In the genomic region with DNA sequence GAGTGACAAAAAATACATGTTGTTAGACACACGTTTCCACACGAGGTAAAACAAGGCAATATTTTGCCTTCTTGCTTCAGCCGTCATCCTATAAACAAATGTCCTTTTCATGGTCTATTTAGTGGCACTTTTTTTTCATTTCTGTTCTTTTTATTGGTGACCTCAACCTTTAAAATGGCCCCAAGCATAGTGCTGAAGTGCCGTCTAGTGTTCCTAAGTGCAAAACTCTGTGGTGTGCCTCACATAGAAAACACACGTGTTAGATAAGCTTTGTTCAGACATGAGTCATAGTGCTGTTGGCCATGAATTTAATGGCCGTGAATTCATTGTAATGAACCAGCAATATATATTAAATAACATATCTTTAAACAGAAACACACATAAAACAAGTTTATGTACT, we compare ENCODE assay signal across 17 cellular contexts. TPM values are rescaled to one million over a fixed set of nuclear protein-coding genes. Genes with fewer than 3 reads are reported as not detected.
A peak's percentile ranks its signal among the peaks of the same experiment; 100 is the strongest.
DNase-seq lines count a peak whose midpoint lies in the region; ATAC-seq and TF ChIP-seq lines count a peak whose summit lies in the region.
"Had no signal": no experiment of that assay in that cellular context is flagged by ENCODE, and none has a peak within 500 bp of the region (broad histone marks: within the 10 kb centered on the region; RNA-seq: fewer than 3 reads in every experiment).

No MANE protein-coding gene starts in this region.

- no peaks in the 10 kb centered on the region for H3K9me3 Mint-ChIP-seq in activated naive CD8-positive, alpha-beta T cell treated with anti-CD3 and anti-CD28 coated beads, Interleukin-2, amount 50 U/mL, for 24 hours
- no peaks in the 10 kb centered on the region for H3K9me3 Mint-ChIP-seq in activated naive CD8-positive, alpha-beta T cell treated with anti-CD3 and anti-CD28 coated beads for 36 hours
- H3K9me3 Mint-ChIP-seq in type B pancreatic cell = no peaks in the 10 kb centered on the region
- H3K9me3 Mint-ChIP-seq in T-helper 2 cell treated with Interferon-gamma antibody and Interleukin-4, amounts not matched to agents 5 μg/mL and 100 μg/mL, for 36 hours = no peaks in the 10 kb centered on the region
- H3K9me3 Mint-ChIP-seq: activated CD4-positive, alpha-beta memory T cell treated with anti-CD3 and anti-CD28 coated beads for 36 hours had no signal

- peak; percentile 52 for ATAC-seq in activated naive CD8-positive, alpha-beta T cell treated with anti-CD3 and anti-CD28 coated beads, Interleukin-2, amount 50 U/mL, for 24 hours
- no peak for ATAC-seq in HG03521 (IDR thresholded peaks at IDR 0.05; ENCODE audit: unreplicated experiment)

- H3K4me3 ChIP-seq in fibroblast of mammary gland (ENCODE audit: control insufficient read depth, low read depth, low read length) = no peak overlapping the region
- H3K4me3 ChIP-seq: dorsolateral prefrontal cortex, ovary had no signal

- H3K36me3 Mint-ChIP-seq in activated naive CD8-positive, alpha-beta T cell treated with anti-CD3 and anti-CD28 coated beads, Interleukin-2, amount 50 U/mL, for 24 hours (ENCODE audit: low read depth) = no peaks in the 10 kb centered on the region
- H3K36me3 Mint-ChIP-seq in activated naive CD8-positive, alpha-beta T cell treated with anti-CD3 and anti-CD28 coated beads for 36 hours = no peaks in the 10 kb centered on the region
- H3K36me3 Mint-ChIP-seq in type B pancreatic cell = no peaks in the 10 kb centered on the region
- H3K36me3 Mint-ChIP-seq in T-helper 2 cell treated with Interferon-gamma antibody and Interleukin-4, amounts not matched to agents 5 μg/mL and 100 μg/mL, for 36 hours (ENCODE audit: low read depth) = no peaks in the 10 kb centered on the region
- H3K36me3 Mint-ChIP-seq: activated CD4-positive, alpha-beta memory T cell treated with anti-CD3 and anti-CD28 coated beads for 36 hours had no signal

- peaks cover 45% of the 10 kb centered on the region for H3K27me3 Mint-ChIP-seq in activated naive CD8-positive, alpha-beta T cell treated with anti-CD3 and anti-CD28 coated beads, Interleukin-2, amount 50 U/mL, for 24 hours
- peaks cover 25% of the 10 kb centered on the region for H3K27me3 Mint-ChIP-seq in activated naive CD8-positive, alpha-beta T cell treated with anti-CD3 and anti-CD28 coated beads for 36 hours
- peaks cover 5% of the 10 kb centered on the region for H3K27me3 Mint-ChIP-seq in type B pancreatic cell
- peaks cover 40% of the 10 kb centered on the region for H3K27me3 Mint-ChIP-seq in T-helper 2 cell treated with Interferon-gamma antibody and Interleukin-4, amounts not matched to agents 5 μg/mL and 100 μg/mL, for 36 hours (ENCODE audit: low read depth)

- H3K4me3 Mint-ChIP-seq in activated naive CD8-positive, alpha-beta T cell treated with anti-CD3 and anti-CD28 coated beads, Interleukin-2, amount 50 U/mL, for 24 hours = no peak overlapping the region
- H3K4me3 Mint-ChIP-seq in activated naive CD8-positive, alpha-beta T cell treated with anti-CD3 and anti-CD28 coated beads for 36 hours = no peak overlapping the region
- H3K4me3 Mint-ChIP-seq in type B pancreatic cell = no peak overlapping the region
- no peak overlapping the region for H3K4me3 Mint-ChIP-seq in T-helper 2 cell treated with Interferon-gamma antibody and Interleukin-4, amounts not matched to agents 5 μg/mL and 100 μg/mL, for 36 hours
- H3K4me3 Mint-ChIP-seq: activated CD4-positive, alpha-beta memory T cell treated with anti-CD3 and anti-CD28 coated beads for 36 hours had no signal

- H3K27ac Mint-ChIP-seq in activated naive CD8-positive, alpha-beta T cell treated with anti-CD3 and anti-CD28 coated beads, Interleukin-2, amount 50 U/mL, for 24 hours = no peak overlapping the region
- H3K27ac Mint-ChIP-seq in activated naive CD8-positive, alpha-beta T cell treated with anti-CD3 and anti-CD28 coated beads for 36 hours = no peak overlapping the region
- no peak overlapping the region for H3K27ac Mint-ChIP-seq in type B pancreatic cell
- no peak overlapping the region for H3K27ac Mint-ChIP-seq in T-helper 2 cell treated with Interferon-gamma antibody and Interleukin-4, amounts not matched to agents 5 μg/mL and 100 μg/mL, for 36 hours
- H3K27ac Mint-ChIP-seq: activated CD4-positive, alpha-beta memory T cell treated with anti-CD3 and anti-CD28 coated beads for 36 hours had no signal

- TF ChIP-seq CTCF in fibroblast of mammary gland (conservative IDR thresholded peaks at IDR 0.05; ENCODE audit: control insufficient read depth, insufficient read depth, low read depth, low read length) (peak; percentile 17), type B pancreatic cell (conservative IDR thresholded peaks at IDR 0.05) (peak; percentile 51)

- no peak for DNase-seq in activated naive CD8-positive, alpha-beta T cell treated with anti-CD3 and anti-CD28 coated beads, Interleukin-2, amount 50 U/mL, for 24 hours
- DNase-seq in activated naive CD8-positive, alpha-beta T cell treated with anti-CD3 and anti-CD28 coated beads for 36 hours = no peak
- DNase-seq in NAMALWA (ENCODE audit: low spot score) = peak; percentile 51
- peak; percentile 52 for DNase-seq in fibroblast of mammary gland (ENCODE audit: low read depth)
- DNase-seq in type B pancreatic cell (ENCODE audit: extremely low spot score, unreplicated experiment) = no peak
- no peak for DNase-seq in DMS 273 treated with DMSO at 0.1 percent for 48 hours (lab: John Stamatoyannopoulos, UW)
- DNase-seq in T-helper 2 cell treated with Interferon-gamma antibody and Interleukin-4, amounts not matched to agents 5 μg/mL and 100 μg/mL, for 36 hours (ENCODE audit: low spot score) = no peak
- DNase-seq: activated CD4-positive, alpha-beta memory T cell treated with anti-CD3 and anti-CD28 coated beads for 36 hours; anterior cingulate cortex; dorsolateral prefrontal cortex; KBM-7; NCI-H187; ovary; SHP77 treated with DMSO at 0.1 percent for 48 hours; substantia nigra had no signal

- H3K4me1 Mint-ChIP-seq in activated naive CD8-positive, alpha-beta T cell treated with anti-CD3 and anti-CD28 coated beads, Interleukin-2, amount 50 U/mL, for 24 hours = peaks cover 48% of the 10 kb centered on the region
- peaks cover 17% of the 10 kb centered on the region for H3K4me1 Mint-ChIP-seq in activated naive CD8-positive, alpha-beta T cell treated with anti-CD3 and anti-CD28 coated beads for 36 hours
- H3K4me1 Mint-ChIP-seq in type B pancreatic cell (ENCODE audit: unreplicated experiment) = peaks cover 19% of the 10 kb centered on the region
- no peaks in the 10 kb centered on the region for H3K4me1 Mint-ChIP-seq in T-helper 2 cell treated with Interferon-gamma antibody and Interleukin-4, amounts not matched to agents 5 μg/mL and 100 μg/mL, for 36 hours (ENCODE audit: low read depth)

RNA-seq across cellular contexts. Expression of a gene that starts 15.6 kb away (rescaled TPM):
- not detected for total RNA-seq in activated naive CD8-positive, alpha-beta T cell treated with anti-CD3 and anti-CD28 coated beads for 36 hours
- 0.89 and 2.0 TPM in 2 replicates for total RNA-seq in type B pancreatic cell (ENCODE audit: low replicate concordance)
- total RNA-seq: activated CD4-positive, alpha-beta memory T cell treated with anti-CD3 and anti-CD28 coated beads for 36 hours; mesenteric fat pad had no signal

RNA-seq across cellular contexts. Expression of a gene that starts 17.3 kb away (rescaled TPM):
- total RNA-seq in activated naive CD8-positive, alpha-beta T cell treated with anti-CD3 and anti-CD28 coated beads for 36 hours = 10 to 100 TPM; 16.4 to 18.8 TPM
- total RNA-seq in type B pancreatic cell (ENCODE audit: low replicate concordance) = 23.2 and 28.2 TPM in 2 replicates

Comparison
In these comparisons a context has a peak if more than half of its experiments do, and no peak if none do; other contexts are left out.
1. DNase-seq: peak in NAMALWA (single experiment) and fibroblast of mammary gland (single experiment); none in activated naive CD8-positive, alpha-beta T cell treated with anti-CD3 and anti-CD28 coated beads, Interleukin-2, amount 50 U/mL, for 24 hours (single experiment), activated naive CD8-positive, alpha-beta T cell treated with anti-CD3 and anti-CD28 coated beads for 36 hours (single experiment), type B pancreatic cell (single experiment), DMS 273 treated with DMSO at 0.1 percent for 48 hours (single experiment) and T-helper 2 cell treated with Interferon-gamma antibody and Interleukin-4, amounts not matched to agents 5 μg/mL and 100 μg/mL, for 36 hours (single experiment).